ENCODE assay signal across 18 cellular contexts in the genomic region with DNA sequence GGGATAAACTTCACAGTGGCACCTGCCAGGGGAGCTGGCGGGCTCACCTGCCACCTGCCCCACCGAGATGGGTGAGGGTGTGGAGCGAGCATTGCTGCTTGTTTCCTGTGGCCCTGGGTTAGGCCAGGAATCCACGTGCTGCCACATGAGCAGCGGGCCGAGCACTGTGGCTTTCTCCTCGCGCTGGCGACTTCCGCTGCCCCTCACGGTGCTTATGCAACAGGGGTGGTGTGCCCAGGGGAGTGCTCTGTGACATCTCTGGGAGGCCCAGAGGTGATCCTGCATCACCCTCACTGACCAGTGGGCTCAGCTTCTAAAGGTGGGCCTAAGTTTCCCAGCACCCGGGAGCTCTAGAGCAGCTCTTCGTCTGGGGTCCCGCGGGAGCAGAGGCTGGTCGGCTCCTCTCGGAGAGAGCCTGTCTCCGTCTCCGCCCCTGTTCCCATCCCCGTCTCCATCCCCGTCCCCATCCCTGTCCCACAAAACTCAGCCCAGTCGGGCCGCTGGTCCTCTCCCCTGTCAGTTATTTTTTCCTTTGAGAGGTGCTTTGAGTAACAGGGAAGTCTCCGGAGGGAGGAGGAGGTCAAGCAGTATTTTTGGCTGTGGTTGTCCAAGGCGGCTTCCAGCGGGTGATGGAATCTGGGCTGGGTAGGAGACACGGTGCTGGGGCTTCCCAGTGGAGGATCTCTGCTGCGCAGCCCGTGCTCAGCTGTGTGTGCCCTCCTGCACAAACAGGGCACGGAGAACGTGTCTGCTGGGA.
"Had no signal": no experiment of that assay in that cellular context is flagged by ENCODE, and none has a peak within 500 bp of the region (broad histone marks: within the 10 kb centered on the region; RNA-seq: fewer than 3 reads in every experiment).

No MANE protein-coding gene starts in this region.

- H3K27ac ChIP-seq: colonic mucosa, foreskin keratinocyte, left lung, parathyroid adenoma, suprapubic skin, transverse colon had no signal

- H3K27ac Mint-ChIP-seq: activated CD4-positive, alpha-beta T cell treated with anti-CD3 and anti-CD28 coated beads, Interleukin-2, amount 10 ng/mL, durations not matched to agents 7 days and 5 days; activated T-cell treated with anti-CD3 and anti-CD28 coated beads, Interleukin-2, amount 50 U/mL, for 72 hours; stimulated activated naive CD8-positive, alpha-beta T cell treated with anti-CD3 and anti-CD28 coated beads, Interleukin-15, Interleukin-2, amounts not matched to agents 100 ng/mL and 50 ng/mL, for 24 hours; T-helper 1 cell treated with Interleukin-12 subunit alpha and Interleukin-12 subunit beta and Interleukin-4 antibody, amounts not matched to agents 30 μg/mL and 1 μg/mL, for 36 hours had no signal

- H2AFZ ChIP-seq: parathyroid adenoma had no signal

- H3K9me3 ChIP-seq: colonic mucosa, left lung, suprapubic skin, transverse colon had no signal

- H3K4me1 ChIP-seq: colonic mucosa, foreskin keratinocyte, parathyroid adenoma had no signal

- H3K4me3 Mint-ChIP-seq: activated CD4-positive, alpha-beta T cell treated with anti-CD3 and anti-CD28 coated beads, Interleukin-2, amount 10 ng/mL, durations not matched to agents 7 days and 5 days; activated T-cell treated with anti-CD3 and anti-CD28 coated beads, Interleukin-2, amount 50 U/mL, for 72 hours; central memory CD8-positive, alpha-beta T cell; stimulated activated naive CD8-positive, alpha-beta T cell treated with anti-CD3 and anti-CD28 coated beads, Interleukin-15, Interleukin-2, amounts not matched to agents 100 ng/mL and 50 ng/mL, for 24 hours; T-helper 1 cell treated with Interleukin-12 subunit alpha and Interleukin-12 subunit beta and Interleukin-4 antibody, amounts not matched to agents 30 μg/mL and 1 μg/mL, for 36 hours had no signal

- H3K4me3 ChIP-seq: colonic mucosa, left lung, suprapubic skin, transverse colon had no signal

- H3K9ac ChIP-seq: parathyroid adenoma had no signal

- H3K27me3 ChIP-seq: colonic mucosa, foreskin keratinocyte, left lung, suprapubic skin, transverse colon had no signal

- DNase-seq: activated CD4-positive, alpha-beta T cell treated with anti-CD3 and anti-CD28 coated beads, Interleukin-2, amount 10 ng/mL, durations not matched to agents 7 days and 5 days; activated CD8-positive, alpha-beta memory T cell treated with anti-CD3 and anti-CD28 coated beads, Interleukin-2, amount 50 U/mL, for 48 hours; activated effector memory CD4-positive, alpha-beta T cell treated with anti-CD3 and anti-CD28 coated beads, Interleukin-2, amount 50 U/mL, for 16 hours; activated naive CD4-positive, alpha-beta T cell treated with anti-CD3 and anti-CD28 coated beads, Interleukin-2, amount 50 U/mL, for 16 hours; activated T-cell treated with anti-CD3 and anti-CD28 coated beads, Interleukin-2, amount 50 U/mL, for 72 hours; aorta; colonic mucosa; foreskin keratinocyte; hypothalamus; mammary epithelial cell; naive B cell; transverse colon had no signal

- H3K27me3 Mint-ChIP-seq: activated CD4-positive, alpha-beta T cell treated with anti-CD3 and anti-CD28 coated beads, Interleukin-2, amount 10 ng/mL, durations not matched to agents 7 days and 5 days; central memory CD8-positive, alpha-beta T cell; naive B cell; stimulated activated naive CD8-positive, alpha-beta T cell treated with anti-CD3 and anti-CD28 coated beads, Interleukin-15, Interleukin-2, amounts not matched to agents 100 ng/mL and 50 ng/mL, for 24 hours had no signal

- H3K9me3 Mint-ChIP-seq: central memory CD8-positive, alpha-beta T cell; stimulated activated naive CD8-positive, alpha-beta T cell treated with anti-CD3 and anti-CD28 coated beads, Interleukin-15, Interleukin-2, amounts not matched to agents 100 ng/mL and 50 ng/mL, for 24 hours; T-helper 1 cell treated with Interleukin-12 subunit alpha and Interleukin-12 subunit beta and Interleukin-4 antibody, amounts not matched to agents 30 μg/mL and 1 μg/mL, for 36 hours had no signal
